Comparison of ENCODE assay signal across 17 cellular contexts in the genomic region with DNA sequence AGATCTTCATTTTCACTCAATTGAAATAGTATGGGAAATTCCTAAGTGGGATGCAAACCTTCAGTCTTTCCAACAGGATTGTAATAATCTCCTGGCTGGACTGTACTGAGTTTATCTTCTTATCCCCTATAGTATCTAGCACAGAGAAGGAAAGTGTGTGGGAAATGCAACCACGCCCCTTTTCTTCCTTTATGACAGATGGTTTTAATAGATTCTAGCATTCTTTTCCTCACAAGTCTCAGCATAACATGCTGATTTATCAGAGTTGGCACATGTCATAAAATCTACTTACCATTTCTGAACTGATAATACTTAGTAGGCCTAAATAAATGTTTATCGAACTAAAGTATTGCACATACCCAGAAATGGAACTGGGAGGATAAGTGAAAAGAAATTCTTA.
A peak's percentile ranks its signal among the peaks of the same experiment; 100 is the strongest.
DNase-seq lines count a peak whose midpoint lies in the region; ATAC-seq and TF ChIP-seq lines count a peak whose summit lies in the region.
"Had no signal": no experiment of that assay in that cellular context is flagged by ENCODE, and none has a peak within 500 bp of the region (broad histone marks: within the 10 kb centered on the region; RNA-seq: fewer than 3 reads in every experiment).

No MANE protein-coding gene starts in this region.

- intact Hi-C loops in Right ventricle myocardium superior (cut with DNase I): no loop called here
- intact Hi-C loops in left lung (cut with DNase I): no loop called here

- peak; percentile 10 for DNase-seq in BJ (ENCODE audit: low read depth)
- DNase-seq in NCI-H226: peak; percentile 13
- DNase-seq in dedifferentiated amniotic fluid mesenchymal stem cell (ENCODE audit: extremely low spot score): peak; percentile 40
- DNase-seq in iris pigment epithelial cell (ENCODE audit: low read depth): peak; percentile 36
- DNase-seq in Right ventricle myocardium superior: no peak
- DNase-seq in left lung: no peak
- DNase-seq in RPMI8226: no peak
- DNase-seq in stimulated activated naive CD4-positive, alpha-beta T cell (lab: John Stamatoyannopoulos, UW): no peak
- DNase-seq: DMS79 treated with DMSO at 0.1 percent for 48 hours, GF-D8, Karpas-422, MG63, NCI-H1092 treated with DMSO at 0.1 percent for 48 hours, NCI-H2081 treated with DMSO at 0.1 percent for 48 hours, Peyer's patch, SHP77 treated with DMSO at 0.1 percent for 48 hours had no signal

- POLR2A ChIA-PET in BJ (lab: Charles Lee): no interaction called here

- CTCF ChIA-PET in BJ (lab: Yijun Ruan, JAX): no interaction called here

- no peaks in the 10 kb centered on the region for H3K36me3 ChIP-seq in BJ (ENCODE audit: control insufficient read depth, insufficient read depth, low read length)
- no peaks in the 10 kb centered on the region for H3K36me3 ChIP-seq in left lung
- H3K36me3 ChIP-seq: BLaER1 treated with 17β-estradiol and CSF1 and Interleukin-3, amounts not matched to agents 10 nM and 100 nM; MG63; Peyer's patch had no signal

- no peaks in the 10 kb centered on the region for H3K9me3 ChIP-seq in left lung
- H3K9me3 ChIP-seq: BLaER1 treated with 17β-estradiol and CSF1 and Interleukin-3, amounts not matched to agents 10 nM and 100 nM; MG63; Peyer's patch had no signal

- no peak overlapping the region for H3K4me3 ChIP-seq in BJ (ENCODE audit: low read depth, low read length)
- H3K4me3 ChIP-seq in left lung: no peak overlapping the region
- H3K4me3 ChIP-seq: BLaER1 treated with 17β-estradiol and CSF1 and Interleukin-3, amounts not matched to agents 10 nM and 100 nM; MG63; Peyer's patch had no signal

- TF ChIP-seq CTCF in BJ (IDR thresholded peaks at IDR 0.05; ENCODE audit: insufficient read depth, low read depth, low read length) (no peak), left lung (IDR thresholded peaks at IDR 0.05) (no peak)

- no peak for ATAC-seq in Right ventricle myocardium superior (ENCODE audit: poor library complexity)
- ATAC-seq in left lung: no peak

- H3K4me1 ChIP-seq in left lung: no peaks in the 10 kb centered on the region
- H3K4me1 ChIP-seq: BLaER1 treated with 17β-estradiol and CSF1 and Interleukin-3, amounts not matched to agents 10 nM and 100 nM; Peyer's patch had no signal

- no peak overlapping the region for H3K27ac ChIP-seq in left lung
- H3K27ac ChIP-seq: BLaER1 treated with 17β-estradiol and CSF1 and Interleukin-3, amounts not matched to agents 10 nM and 100 nM; Peyer's patch had no signal

- no peaks in the 10 kb centered on the region for H3K27me3 ChIP-seq in BJ (ENCODE audit: control insufficient read depth, insufficient read depth, low read length)
- no peaks in the 10 kb centered on the region for H3K27me3 ChIP-seq in left lung
- H3K27me3 ChIP-seq: BLaER1 treated with 17β-estradiol and CSF1 and Interleukin-3, amounts not matched to agents 10 nM and 100 nM; MG63; Peyer's patch had no signal

Comparison
In these comparisons a context has a peak if more than half of its experiments do, and no peak if none do; other contexts are left out.
1. DNase-seq: peak in BJ (single experiment), NCI-H226 (single experiment), dedifferentiated amniotic fluid mesenchymal stem cell (single experiment) and iris pigment epithelial cell (single experiment); none in Right ventricle myocardium superior (single experiment), left lung (0 of 2), RPMI8226 (single experiment) and stimulated activated naive CD4-positive, alpha-beta T cell (0 of 6).